21 cellular contexts compared by ENCODE assay signal in the genomic region with DNA sequence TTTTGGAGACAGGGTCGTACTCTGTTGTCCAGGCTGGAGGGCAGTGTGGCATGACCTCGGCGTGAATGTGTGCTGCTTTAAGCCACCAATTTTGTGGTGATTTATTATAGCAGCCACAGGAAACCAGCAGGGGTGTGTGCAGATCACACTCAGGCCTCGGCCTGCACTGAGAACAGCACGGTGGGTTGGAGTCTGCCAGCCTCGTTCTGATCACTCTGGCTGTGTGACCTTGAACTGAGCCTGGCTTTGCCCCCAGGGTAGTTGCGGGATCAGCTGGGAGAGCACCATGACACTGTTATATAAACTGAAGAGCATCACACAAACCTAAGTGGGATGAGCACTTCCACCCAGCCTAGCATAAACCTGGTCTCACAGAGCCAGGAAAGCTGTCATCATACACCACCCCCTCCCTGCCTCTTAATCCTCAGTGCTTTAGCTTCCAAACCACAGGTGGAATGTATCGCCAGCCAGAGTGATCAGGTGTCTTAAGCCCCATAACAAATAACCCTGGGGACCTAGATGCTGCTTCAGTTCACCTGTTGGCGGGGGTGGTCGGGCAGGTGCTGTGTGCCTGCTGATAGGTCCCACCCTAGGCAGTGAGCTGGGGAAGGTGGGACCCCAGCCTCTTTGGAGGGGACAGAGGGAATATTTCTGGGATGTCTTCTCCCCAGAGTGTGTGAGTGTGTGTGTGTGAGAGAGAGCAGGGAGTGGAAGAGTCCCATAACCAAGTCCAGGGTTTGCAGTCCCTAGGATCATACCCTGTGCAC. TPM values are rescaled to one million over a fixed set of nuclear protein-coding genes. Genes with fewer than 3 reads are reported as not detected.
DNase-seq lines count a peak whose midpoint lies in the region; ATAC-seq lines count a peak whose summit lies in the region.
"Had no signal": no experiment of that assay in that cellular context is flagged by ENCODE, and none has a peak within 500 bp of the region (broad histone marks: within the 10 kb centered on the region; RNA-seq: fewer than 3 reads in every experiment).

No MANE protein-coding gene starts in this region.

- peaks cover 30% of the 10 kb centered on the region for H3K27me3 Mint-ChIP-seq in activated naive CD8-positive, alpha-beta T cell treated with anti-CD3 and anti-CD28 coated beads, Interleukin-2, amount 10 ng/mL, durations not matched to agents 7 days and 5 days
- H3K27me3 Mint-ChIP-seq in activated naive CD8-positive, alpha-beta T cell treated with anti-CD3 and anti-CD28 coated beads for 36 hours: peaks cover 40% of the 10 kb centered on the region

- no peaks in the 10 kb centered on the region for H3K4me1 Mint-ChIP-seq in activated naive CD8-positive, alpha-beta T cell treated with anti-CD3 and anti-CD28 coated beads, Interleukin-2, amount 10 ng/mL, durations not matched to agents 7 days and 5 days
- no peaks in the 10 kb centered on the region for H3K4me1 Mint-ChIP-seq in activated naive CD8-positive, alpha-beta T cell treated with anti-CD3 and anti-CD28 coated beads for 36 hours

- POLR2A ChIA-PET in activated naive CD8-positive, alpha-beta T cell treated with anti-CD3 and anti-CD28 coated beads, Interleukin-2, amount 10 ng/mL, durations not matched to agents 7 days and 5 days (lab: Charles Lee): interaction anchor here (0.7 kb wide), 1 partner anchor 228 kb away, joined by 3 read pairs; no protein-coding TSS in a partner anchor

- H3K27ac Mint-ChIP-seq in activated naive CD8-positive, alpha-beta T cell treated with anti-CD3 and anti-CD28 coated beads, Interleukin-2, amount 10 ng/mL, durations not matched to agents 7 days and 5 days: no peak overlapping the region
- H3K27ac Mint-ChIP-seq in activated naive CD8-positive, alpha-beta T cell treated with anti-CD3 and anti-CD28 coated beads for 36 hours: no peak overlapping the region
- H3K27ac Mint-ChIP-seq: naive thymus-derived CD4-positive, alpha-beta T cell; T-helper 1 cell treated with Interleukin-12 subunit alpha and Interleukin-12 subunit beta and Interleukin-4 antibody, amounts not matched to agents 30 μg/mL and 1 μg/mL, for 36 hours; type B pancreatic cell had no signal

- peak; percentile 7 for DNase-seq in activated naive CD8-positive, alpha-beta T cell treated with anti-CD3 and anti-CD28 coated beads, Interleukin-2, amount 10 ng/mL, durations not matched to agents 7 days and 5 days
- no peak for DNase-seq in activated naive CD8-positive, alpha-beta T cell treated with anti-CD3 and anti-CD28 coated beads for 36 hours
- DNase-seq in SW480 (ENCODE audit: low spot score) (peak; percentile 30), iPS-NIHi11 (ENCODE audit: low spot score) (peak; percentile 29), amygdala (lab: John Stamatoyannopoulos, UW) (no peak)
- no peak for DNase-seq in activated CD4-positive, alpha-beta T cell treated with anti-CD3 and anti-CD28 coated beads for 4 hours
- no peak for DNase-seq in stimulated activated CD4-positive, alpha-beta T cell treated with anti-CD3 and anti-CD28 coated beads, Interleukin-4, amount 100 ng/mL, for 1 hour
- no peak for DNase-seq in stimulated activated CD4-positive, alpha-beta T cell treated with anti-CD3 and anti-CD28 coated beads, Interleukin-4, amount 100 ng/mL, for 4 hours
- DNase-seq: activated CD4-positive, alpha-beta T cell treated with anti-CD3 and anti-CD28 coated beads, Interleukin-2, amount 50 U/mL, for 4 hours; activated naive CD4-positive, alpha-beta T cell; C1 segment of cervical spinal cord; DMS 273 treated with DMSO at 0.1 percent for 48 hours; mesenchymal stem cell; naive thymus-derived CD4-positive, alpha-beta T cell; NCI-H146; NCI-H446 treated with DMSO at 0.1 percent for 48 hours; PC-3; stimulated activated CD4-positive, alpha-beta T cell treated with anti-CD3 and anti-CD28 coated beads, Interleukin-2, amount 100 ng/mL, for 24 hours; stomach had no signal

- ATAC-seq in activated naive CD8-positive, alpha-beta T cell treated with anti-CD3 and anti-CD28 coated beads, Interleukin-2, amount 10 ng/mL, durations not matched to agents 7 days and 5 days (ENCODE audit: low read depth): no peak
- ATAC-seq: naive thymus-derived CD4-positive, alpha-beta T cell; PC-3 had no signal

- no peaks in the 10 kb centered on the region for H3K9me3 Mint-ChIP-seq in activated naive CD8-positive, alpha-beta T cell treated with anti-CD3 and anti-CD28 coated beads, Interleukin-2, amount 10 ng/mL, durations not matched to agents 7 days and 5 days
- H3K9me3 Mint-ChIP-seq in activated naive CD8-positive, alpha-beta T cell treated with anti-CD3 and anti-CD28 coated beads for 36 hours: no peaks in the 10 kb centered on the region
- H3K9me3 Mint-ChIP-seq: naive thymus-derived CD4-positive, alpha-beta T cell; T-helper 1 cell treated with Interleukin-12 subunit alpha and Interleukin-12 subunit beta and Interleukin-4 antibody, amounts not matched to agents 30 μg/mL and 1 μg/mL, for 36 hours; type B pancreatic cell had no signal

- H3K4me3 Mint-ChIP-seq in activated naive CD8-positive, alpha-beta T cell treated with anti-CD3 and anti-CD28 coated beads, Interleukin-2, amount 10 ng/mL, durations not matched to agents 7 days and 5 days: no peak overlapping the region
- no peak overlapping the region for H3K4me3 Mint-ChIP-seq in activated naive CD8-positive, alpha-beta T cell treated with anti-CD3 and anti-CD28 coated beads for 36 hours
- H3K4me3 Mint-ChIP-seq: naive thymus-derived CD4-positive, alpha-beta T cell; T-helper 1 cell treated with Interleukin-12 subunit alpha and Interleukin-12 subunit beta and Interleukin-4 antibody, amounts not matched to agents 30 μg/mL and 1 μg/mL, for 36 hours; type B pancreatic cell had no signal

- no peaks in the 10 kb centered on the region for H3K36me3 Mint-ChIP-seq in activated naive CD8-positive, alpha-beta T cell treated with anti-CD3 and anti-CD28 coated beads, Interleukin-2, amount 10 ng/mL, durations not matched to agents 7 days and 5 days
- H3K36me3 Mint-ChIP-seq in activated naive CD8-positive, alpha-beta T cell treated with anti-CD3 and anti-CD28 coated beads for 36 hours: no peaks in the 10 kb centered on the region
- H3K36me3 Mint-ChIP-seq: naive thymus-derived CD4-positive, alpha-beta T cell; type B pancreatic cell had no signal

RNA-seq across cellular contexts. Expression of a gene that starts 28.6 kb away (rescaled TPM):
- 1 to 10 TPM; 3.2 to 4.1 TPM for total RNA-seq in activated naive CD8-positive, alpha-beta T cell treated with anti-CD3 and anti-CD28 coated beads, Interleukin-2, amount 10 ng/mL, durations not matched to agents 7 days and 5 days
- 1 to 10 TPM; 6.8 to 7.3 TPM for total RNA-seq in activated naive CD8-positive, alpha-beta T cell treated with anti-CD3 and anti-CD28 coated beads for 36 hours

RNA-seq across cellular contexts. Expression of a gene that starts 43.9 kb away (rescaled TPM):
- 10 to 100 TPM; 19.1 to 23.5 TPM for total RNA-seq in activated naive CD8-positive, alpha-beta T cell treated with anti-CD3 and anti-CD28 coated beads, Interleukin-2, amount 10 ng/mL, durations not matched to agents 7 days and 5 days
- 10 to 100 TPM; 18.7 to 20.2 TPM for total RNA-seq in activated naive CD8-positive, alpha-beta T cell treated with anti-CD3 and anti-CD28 coated beads for 36 hours

Comparison
In these comparisons a context has a peak if more than half of its experiments do, and no peak if none do; other contexts are left out.
1. DNase-seq: peak in activated naive CD8-positive, alpha-beta T cell treated with anti-CD3 and anti-CD28 coated beads, Interleukin-2, amount 10 ng/mL, durations not matched to agents 7 days and 5 days (single experiment), SW480 (single experiment) and iPS-NIHi11 (single experiment); none in activated naive CD8-positive, alpha-beta T cell treated with anti-CD3 and anti-CD28 coated beads for 36 hours (single experiment), activated CD4-positive, alpha-beta T cell treated with anti-CD3 and anti-CD28 coated beads for 4 hours (0 of 2), stimulated activated CD4-positive, alpha-beta T cell treated with anti-CD3 and anti-CD28 coated beads, Interleukin-4, amount 100 ng/mL, for 1 hour (single experiment), stimulated activated CD4-positive, alpha-beta T cell treated with anti-CD3 and anti-CD28 coated beads, Interleukin-4, amount 100 ng/mL, for 4 hours (0 of 2) and amygdala (0 of 56).